ENCODE assay signal across 22 cellular contexts in the genomic region with DNA sequence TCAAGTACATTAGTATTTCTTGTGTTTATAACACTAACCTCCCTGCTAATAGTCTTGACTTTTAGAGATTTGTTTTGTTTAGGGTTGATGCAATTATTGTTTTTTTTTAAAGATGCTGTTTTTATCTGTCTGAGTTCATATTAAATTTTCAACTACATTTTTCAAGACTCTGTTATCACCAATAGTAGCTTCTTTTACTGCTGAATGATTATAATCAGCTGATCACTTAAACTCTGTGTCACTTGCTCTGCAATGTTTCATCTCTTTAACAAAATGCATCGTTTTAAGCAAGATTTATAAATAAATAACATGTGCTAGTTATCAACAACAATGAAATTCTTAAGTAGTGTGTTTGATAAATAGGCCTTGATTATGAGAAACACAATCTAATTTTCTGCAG.
A peak's percentile ranks its signal among the peaks of the same experiment; 100 is the strongest.
DNase-seq lines count a peak whose midpoint lies in the region; ATAC-seq, FAIRE-seq and TF ChIP-seq lines count a peak whose summit lies in the region.
"Had no signal": no experiment of that assay in that cellular context is flagged by ENCODE, and none has a peak within 500 bp of the region (broad histone marks: within the 10 kb centered on the region; RNA-seq: fewer than 3 reads in every experiment).

No MANE protein-coding gene starts in this region.

- H3K4ac ChIP-seq in neuronal stem cell (ENCODE audit: low read length): no peak overlapping the region

- H3K79me1 ChIP-seq in neuronal stem cell (ENCODE audit: low read depth, low read length): no peaks in the 10 kb centered on the region

- peak; percentile 70 for FAIRE-seq in endometrium (lab: Jason Lieb, UNC)
- FAIRE-seq: GM12878, GM18507, H54 had no signal

- H4K8ac ChIP-seq in neuronal stem cell (ENCODE audit: low read depth, low read length): no peak overlapping the region

- H3F3A ChIP-seq in SK-N-SH (replicated peaks; ENCODE audit: insufficient read depth): no peaks in the 10 kb centered on the region

- TF ChIP-seq RAD21 in SK-N-SH (IDR thresholded peaks at IDR 0.05; ENCODE audit: low read length): no peak

- H3K9me3 ChIP-seq in SK-N-SH (no peaks in the 10 kb centered on the region), neuronal stem cell (replicated peaks in 1 of 2; ENCODE audit: control insufficient read depth in 2 of 2, insufficient read depth in 1 of 2, low read depth in 1 of 2, low read length in 2 of 2) (no peaks in the 10 kb centered on the region)
- H3K9me3 ChIP-seq: BLaER1, Caco-2, HAP-1 had no signal

- H2AK5ac ChIP-seq in neuronal stem cell (ENCODE audit: low read depth, low read length): no peak overlapping the region

- H2BK15ac ChIP-seq in neuronal stem cell (ENCODE audit: low read length): no peak overlapping the region

- H3K23ac ChIP-seq in neuronal stem cell (ENCODE audit: low read depth, low read length, poor library complexity): no peak overlapping the region

- no peak overlapping the region for H2BK5ac ChIP-seq in neuronal stem cell (ENCODE audit: low read length)

- H3K9ac ChIP-seq in SK-N-SH: no peak overlapping the region
- H3K9ac ChIP-seq in neuronal stem cell (ENCODE audit: low read depth, low read length, poor library complexity): no peak overlapping the region
- H3K9ac ChIP-seq: BLaER1 had no signal

- no peak overlapping the region for H3K18ac ChIP-seq in neuronal stem cell (ENCODE audit: low read length)

- ATAC-seq in GM19351 (IDR thresholded peaks at IDR 0.05; ENCODE audit: unreplicated experiment): no peak
- ATAC-seq: CD8-positive, alpha-beta T cell; GM12878 had no signal

- no peak overlapping the region for H4K91ac ChIP-seq in neuronal stem cell (ENCODE audit: low read depth, low read length, poor library complexity)

- TF ChIP-seq CTCF in SK-N-SH (IDR thresholded peaks at IDR 0.05): no peak

- H3K4me1 ChIP-seq in SK-N-SH (ENCODE audit: control insufficient read depth in 1 of 2, insufficient read depth in 2 of 2, low read depth in 1 of 2, low read length in 1 of 2) (peaks cover 0 to 12% of the 10 kb centered on the region in 2 experiments; a peak in 2 of 4 replicates), neuronal stem cell (ENCODE audit: control insufficient read depth in 2 of 2, insufficient read depth in 1 of 2, low read depth in 1 of 2, low read length in 2 of 2) (peaks cover 0 to 6% of the 10 kb centered on the region in 2 donors)
- H3K4me1 ChIP-seq: BLaER1, Caco-2, HAP-1 had no signal

- no peak overlapping the region for H2AFZ ChIP-seq in SK-N-SH (ENCODE audit: low read depth)
- H2AFZ ChIP-seq in neuronal stem cell (ENCODE audit: low read length): peak overlapping the region; percentile 74

- no peaks in the 10 kb centered on the region for H3K79me2 ChIP-seq in SK-N-SH (ENCODE audit: insufficient read depth)

- POLR2A ChIA-PET in SK-N-SH (lab: Yijun Ruan, JAX): no interaction called here

- CTCF ChIA-PET in SK-N-SH (lab: Yijun Ruan, JAX): interaction anchor here (2.0 kb wide), 1 partner anchor 16 kb away, joined by 5 read pairs; no protein-coding TSS in a partner anchor

- no peak overlapping the region for H3K14ac ChIP-seq in neuronal stem cell (ENCODE audit: low read length)

- no peaks in the 10 kb centered on the region for H4K20me1 ChIP-seq in SK-N-SH (ENCODE audit: insufficient read depth)
- H4K20me1 ChIP-seq: BLaER1 had no signal

- no peaks in the 10 kb centered on the region; the same call in 1 of the 2 replicates for H3K9me2 ChIP-seq in SK-N-SH

- H3K4me3 ChIP-seq in SK-N-SH (ENCODE audit: low read depth in 2 of 2, low read length in 1 of 2) (no peak overlapping the region), neuronal stem cell (ENCODE audit: low read length in 2 of 2) (no peak overlapping the region)
- H3K4me3 ChIP-seq: BLaER1, GM12878, HAP-1 had no signal

- WGBS in SK-N-SH (ENCODE audit: low lambda C conversion rate): 0% methylated on average over 1 of the region's 1 CpG
- WGBS in neuronal stem cell (ENCODE audit: extremely low coverage in 2 of 2, insufficient read length in 2 of 2, insufficient replicate concordance in 1 of 2), 2 donors: no CpG with 5 or more reads among the region's 1 CpG

- H3K27ac ChIP-seq in SK-N-SH (ENCODE audit: low read depth in 2 of 2, low read length in 1 of 2) (peak overlapping the region in 1 of 2 experiments; percentile 94; a peak in 2 of 4 replicates), neuronal stem cell (replicated peaks; ENCODE audit: low read length) (no peak overlapping the region)
- H3K27ac ChIP-seq: 22Rv1, BLaER1, C4-2B had no signal

- H3K36me3 ChIP-seq in SK-N-SH (replicated peaks in 1 of 2; ENCODE audit: control insufficient read depth in 1 of 2, insufficient read depth in 2 of 2, low read length in 1 of 2): no peaks in the 10 kb centered on the region
- H3K36me3 ChIP-seq in neuronal stem cell (replicated peaks in 1 of 2; ENCODE audit: control insufficient read depth in 2 of 2, insufficient read depth in 2 of 2, low read length in 2 of 2): no peaks in the 10 kb centered on the region
- H3K36me3 ChIP-seq: BLaER1, HAP-1 had no signal

- TF ChIP-seq EP300 in SK-N-SH (IDR thresholded peaks at IDR 0.05; ENCODE audit: borderline replicate concordance in 1 of 2, low read depth in 1 of 2, low read length in 1 of 2): peak in 1 of 2 experiments; percentile 84; a peak in 2 of 4 replicates

- H3K27me3 ChIP-seq in SK-N-SH (ENCODE audit: insufficient read depth) (no peaks in the 10 kb centered on the region), neuronal stem cell (ENCODE audit: control insufficient read depth in 3 of 3, insufficient read depth in 3 of 3, low read depth in 1 of 3, low read length in 3 of 3) (no peaks in the 10 kb centered on the region)
- H3K27me3 ChIP-seq: BLaER1 had no signal

- no peak overlapping the region for H2BK12ac ChIP-seq in neuronal stem cell (ENCODE audit: low read length)

- peak; percentile 21 for DNase-seq in DMS114 treated with DMSO at 0.1 percent for 48 hours (lab: John Stamatoyannopoulos, UW; ENCODE audit: unreplicated experiment)
- peak; percentile 10 for DNase-seq in SK-N-SH
- DNase-seq in neuronal stem cell (ENCODE audit: low spot score): no peak
- no peak for DNase-seq in activated CD4-positive, alpha-beta T cell treated with anti-CD3 and anti-CD28 coated beads, Interleukin-2, amount 50 U/mL, for 1 hour
- DNase-seq in stimulated activated CD4-positive, alpha-beta T cell treated with anti-CD3 and anti-CD28 coated beads, Interleukin-2, amount 100 ng/mL, for 48 hours: no peak
- DNase-seq: Caco-2; CD4-positive, CD25-positive, alpha-beta regulatory T cell; CD8-positive, alpha-beta T cell; DMS79; EL; GDM1; GOT3; HFFc6 had no signal

- no peak overlapping the region for H3K4me2 ChIP-seq in SK-N-SH
- no peak overlapping the region for H3K4me2 ChIP-seq in neuronal stem cell (ENCODE audit: insufficient read depth, low read length, poor library complexity, severe bottlenecking)
- H3K4me2 ChIP-seq: BLaER1 had no signal

- no peak overlapping the region for H2BK120ac ChIP-seq in neuronal stem cell (ENCODE audit: low read depth, low read length)

TF ChIP-seq in SK-N-SH, 30 proteins besides CTCF, POLR2A, EP300 and RAD21:
- TF ChIP-seq FOSL2 (IDR thresholded peaks at IDR 0.05; ENCODE audit: borderline replicate concordance, low read depth): no peak
- TF ChIP-seq GATA2 (CRISPR knock-in tag; IDR thresholded peaks at IDR 0.05): peak; percentile 65; the same call in 1 of the 2 replicates
- TF ChIP-seq FOXJ3 (CRISPR knock-in tag; IDR thresholded peaks at IDR 0.05): no peak
- no peak for TF ChIP-seq RXRA (IDR thresholded peaks at IDR 0.05; ENCODE audit: borderline replicate concordance, low read depth)
- TF ChIP-seq, protein P1, sequence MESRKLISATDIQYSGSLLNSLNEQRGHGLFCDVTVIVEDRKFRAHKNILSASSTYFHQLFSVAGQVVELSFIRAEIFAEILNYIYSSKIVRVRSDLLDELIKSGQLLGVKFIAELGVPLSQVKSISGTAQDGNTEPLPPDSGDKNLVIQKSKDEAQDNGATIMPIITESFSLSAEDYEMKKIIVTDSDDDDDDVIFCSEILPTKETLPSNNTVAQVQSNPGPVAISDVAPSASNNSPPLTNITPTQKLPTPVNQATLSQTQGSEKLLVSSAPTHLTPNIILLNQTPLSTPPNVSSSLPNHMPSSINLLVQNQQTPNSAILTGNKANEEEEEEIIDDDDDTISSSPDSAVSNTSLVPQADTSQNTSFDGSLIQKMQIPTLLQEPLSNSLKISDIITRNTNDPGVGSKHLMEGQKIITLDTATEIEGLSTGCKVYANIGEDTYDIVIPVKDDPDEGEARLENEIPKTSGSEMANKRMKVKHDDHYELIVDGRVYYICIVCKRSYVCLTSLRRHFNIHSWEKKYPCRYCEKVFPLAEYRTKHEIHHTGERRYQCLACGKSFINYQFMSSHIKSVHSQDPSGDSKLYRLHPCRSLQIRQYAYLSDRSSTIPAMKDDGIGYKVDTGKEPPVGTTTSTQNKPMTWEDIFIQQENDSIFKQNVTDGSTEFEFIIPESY (IDR thresholded peaks at IDR 0.05; ENCODE audit: borderline replicate concordance, low read depth): no peak
- TF ChIP-seq TCF12 (IDR thresholded peaks at IDR 0.05): 0 out of 2 replicates have a peak, but pooled peaks have one; percentile 16
- TF ChIP-seq, protein P2, sequence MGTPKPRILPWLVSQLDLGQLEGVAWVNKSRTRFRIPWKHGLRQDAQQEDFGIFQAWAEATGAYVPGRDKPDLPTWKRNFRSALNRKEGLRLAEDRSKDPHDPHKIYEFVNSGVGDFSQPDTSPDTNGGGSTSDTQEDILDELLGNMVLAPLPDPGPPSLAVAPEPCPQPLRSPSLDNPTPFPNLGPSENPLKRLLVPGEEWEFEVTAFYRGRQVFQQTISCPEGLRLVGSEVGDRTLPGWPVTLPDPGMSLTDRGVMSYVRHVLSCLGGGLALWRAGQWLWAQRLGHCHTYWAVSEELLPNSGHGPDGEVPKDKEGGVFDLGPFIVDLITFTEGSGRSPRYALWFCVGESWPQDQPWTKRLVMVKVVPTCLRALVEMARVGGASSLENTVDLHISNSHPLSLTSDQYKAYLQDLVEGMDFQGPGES (IDR thresholded peaks at IDR 0.05; ENCODE audit: low read depth, low read length): no peak
- peak; percentile 12 for TF ChIP-seq CHD2 (IDR thresholded peaks at IDR 0.05; ENCODE audit: low read length, partially characterized antibody)
- TF ChIP-seq FOXM1 (IDR thresholded peaks at IDR 0.05; ENCODE audit: low read depth): no peak
- no peak for TF ChIP-seq MXI1 (IDR thresholded peaks at IDR 0.05; ENCODE audit: low read depth, low read length)
- peak; percentile 81 for TF ChIP-seq RCOR1 (IDR thresholded peaks at IDR 0.05; ENCODE audit: low read length)

Comparison
In these comparisons a context has a peak if more than half of its experiments do, and no peak if none do; other contexts are left out.
1. DNase-seq: peak in DMS114 treated with DMSO at 0.1 percent for 48 hours (single experiment) and SK-N-SH (single experiment); none in neuronal stem cell (single experiment), activated CD4-positive, alpha-beta T cell treated with anti-CD3 and anti-CD28 coated beads, Interleukin-2, amount 50 U/mL, for 1 hour (single experiment) and stimulated activated CD4-positive, alpha-beta T cell treated with anti-CD3 and anti-CD28 coated beads, Interleukin-2, amount 100 ng/mL, for 48 hours (0 of 2).